In the genomic region with DNA sequence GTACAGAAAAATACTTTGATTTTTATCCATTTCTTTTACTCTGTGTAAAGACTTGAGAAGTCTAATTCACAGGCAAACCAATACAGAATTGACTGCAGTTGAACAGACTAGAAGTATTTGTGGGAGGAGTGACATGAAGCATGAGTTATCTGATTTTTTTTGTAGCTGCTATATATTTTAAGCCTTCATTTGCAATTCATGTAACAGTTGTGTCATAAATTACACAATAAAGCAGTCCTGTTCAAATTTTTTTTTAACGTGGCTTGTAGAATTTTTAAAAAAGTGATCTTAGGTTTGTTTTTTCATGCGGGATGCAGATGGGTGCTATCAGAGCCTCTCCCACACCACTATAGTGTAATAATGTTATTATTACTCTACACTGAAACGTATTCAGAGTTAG, we compare ENCODE assay signal across 24 cellular contexts. TPM values are rescaled to one million over a fixed set of nuclear protein-coding genes. Genes with fewer than 3 reads are reported as not detected.
DNase-seq lines count a peak whose midpoint lies in the region; ATAC-seq, FAIRE-seq and TF ChIP-seq lines count a peak whose summit lies in the region.
"Had no signal": no experiment of that assay in that cellular context is flagged by ENCODE, and none has a peak within 500 bp of the region (broad histone marks: within the 10 kb centered on the region; RNA-seq: fewer than 3 reads in every experiment).

No MANE protein-coding gene starts in this region.

- H3K36me3 Mint-ChIP-seq in WTC11, result peaks cover 47% of the 10 kb centered on the region
- H3K36me3 Mint-ChIP-seq in mesothelial cell of epicardium, result peaks cover 29% of the 10 kb centered on the region

- 0 out of 2 replicates have a peak overlapping the region, but pooled peaks have one; percentile 0 for H3K27ac ChIP-seq in ACC112 (ENCODE audit: low read depth, low read length)
- H3K27ac ChIP-seq: colonic mucosa, RWPE1 had no signal

- H3K9me3 Mint-ChIP-seq in WTC11 (no peaks in the 10 kb centered on the region), mesothelial cell of epicardium (no peaks in the 10 kb centered on the region)
- H3K9me3 Mint-ChIP-seq: activated naive CD4-positive, alpha-beta T cell treated with anti-CD3 and anti-CD28 coated beads, Interleukin-2, amount 10 ng/mL, durations not matched to agents 7 days and 5 days; endodermal cell; stimulated activated naive CD8-positive, alpha-beta T cell treated with anti-CD3 and anti-CD28 coated beads, Interleukin-15, amount 100 ng/mL, for 72 hours had no signal

- ATAC-seq in WTC11 (no peak), GM21526 (IDR thresholded peaks at IDR 0.05; ENCODE audit: low FRiP score, unreplicated experiment) (no peak)
- ATAC-seq: left lobe of liver; stimulated activated naive CD8-positive, alpha-beta T cell treated with anti-CD3 and anti-CD28 coated beads, Interleukin-15, amount 100 ng/mL, for 72 hours had no signal

- no peak overlapping the region for H3K4me3 ChIP-seq in ACC112 (ENCODE audit: low read depth, low read length)
- H3K4me3 ChIP-seq: colonic mucosa had no signal

- H3K27me3 Mint-ChIP-seq in WTC11 (ENCODE audit: low read depth), result no peaks in the 10 kb centered on the region
- H3K27me3 Mint-ChIP-seq in mesothelial cell of epicardium (ENCODE audit: low read depth), result no peaks in the 10 kb centered on the region
- H3K27me3 Mint-ChIP-seq: activated naive CD4-positive, alpha-beta T cell treated with anti-CD3 and anti-CD28 coated beads, Interleukin-2, amount 10 ng/mL, durations not matched to agents 7 days and 5 days; stimulated activated naive CD8-positive, alpha-beta T cell treated with anti-CD3 and anti-CD28 coated beads, Interleukin-15, amount 100 ng/mL, for 72 hours had no signal

- H3K4me1 ChIP-seq in ACC112 (ENCODE audit: control insufficient read depth, insufficient read depth, low read length, unreplicated experiment), result peaks cover 19% of the 10 kb centered on the region

- peak overlapping the region; percentile 80 for H3K27ac Mint-ChIP-seq in WTC11
- H3K27ac Mint-ChIP-seq in mesothelial cell of epicardium, result peak overlapping the region; percentile 33
- H3K27ac Mint-ChIP-seq: activated naive CD4-positive, alpha-beta T cell treated with anti-CD3 and anti-CD28 coated beads, Interleukin-2, amount 10 ng/mL, durations not matched to agents 7 days and 5 days; endodermal cell; stimulated activated naive CD8-positive, alpha-beta T cell treated with anti-CD3 and anti-CD28 coated beads, Interleukin-15, amount 100 ng/mL, for 72 hours had no signal

- CTCF ChIA-PET in WTC11 (lab: Charles Lee), result no interaction called here

- FAIRE-seq in G401.6 (lab: Jason Lieb, UNC), result peak; percentile 65
- FAIRE-seq: GM12892, small intestine had no signal

- H2AFZ ChIP-seq in ACC112 (ENCODE audit: low read length, unreplicated experiment), result no peak overlapping the region

- H3K79me2 ChIP-seq in ACC112 (ENCODE audit: control insufficient read depth, insufficient read depth, low read length, unreplicated experiment), result peaks cover 20% of the 10 kb centered on the region

- no peaks in the 10 kb centered on the region for H3K27me3 ChIP-seq in ACC112 (ENCODE audit: insufficient read depth, low read length)
- H3K27me3 ChIP-seq: colonic mucosa had no signal

- H3K4me3 Mint-ChIP-seq in WTC11 (no peak overlapping the region), mesothelial cell of epicardium (no peak overlapping the region)
- H3K4me3 Mint-ChIP-seq: activated naive CD4-positive, alpha-beta T cell treated with anti-CD3 and anti-CD28 coated beads, Interleukin-2, amount 10 ng/mL, durations not matched to agents 7 days and 5 days; endodermal cell; stimulated activated naive CD8-positive, alpha-beta T cell treated with anti-CD3 and anti-CD28 coated beads, Interleukin-15, amount 100 ng/mL, for 72 hours had no signal

- TF ChIP-seq CTCF in WTC11 (IDR thresholded peaks at IDR 0.05) (no peak), mesothelial cell of epicardium (IDR thresholded peaks at IDR 0.05; ENCODE audit: unreplicated experiment) (no peak), GM20000 (IDR thresholded peaks at IDR 0.05; ENCODE audit: extremely low read depth, missing control alignments) (no peak)

- no peak for DNase-seq in WTC11 (ENCODE audit: low spot score)
- DNase-seq in mesothelial cell of epicardium (ENCODE audit: low spot score in 2 of 2, unreplicated experiment in 2 of 2), result no peak
- DNase-seq in GM20000 (ENCODE audit: low spot score), result no peak
- no peak for DNase-seq in NCI-H1092 (lab: John Stamatoyannopoulos, UW)
- DNase-seq: activated CD4-positive, alpha-beta T cell treated with anti-CD3 and anti-CD28 coated beads for 4 hours; activated naive CD4-positive, alpha-beta T cell treated with anti-CD3 and anti-CD28 coated beads, Interleukin-2, amount 10 ng/mL, durations not matched to agents 7 days and 5 days; colonic mucosa; endodermal cell; glutamatergic neuron; H7; Kasumi-1; midbrain; NCI-H526; small intestine; stimulated activated CD4-positive, alpha-beta T cell treated with anti-CD3 and anti-CD28 coated beads, Interleukin-2, amount 100 ng/mL, for 48 hours; stimulated activated naive CD8-positive, alpha-beta T cell treated with anti-CD3 and anti-CD28 coated beads, Interleukin-15, amount 100 ng/mL, for 72 hours; trophoblast cell had no signal

- peaks cover 34% of the 10 kb centered on the region for H3K36me3 ChIP-seq in ACC112 (ENCODE audit: insufficient read depth, low read length)

- POLR2A ChIA-PET in WTC11 (lab: Charles Lee), result no interaction called here

- peaks cover 18% of the 10 kb centered on the region for H3K4me1 Mint-ChIP-seq in WTC11
- H3K4me1 Mint-ChIP-seq in mesothelial cell of epicardium, result peaks cover 21% of the 10 kb centered on the region

TF ChIP-seq in WTC11, 78 proteins besides CTCF, POLR2A, EP300 and RAD21:
- no peak for TF ChIP-seq CBFB (CRISPR knock-in tag; IDR thresholded peaks at IDR 0.05; ENCODE audit: low read depth)

RNA-seq across cellular contexts. Expression of a gene that starts 2.9 kb away (rescaled TPM):
- 40.5 to 42.2 TPM (median 42.2 TPM) in 3 replicates for total RNA-seq in WTC11 (2021)
- total RNA-seq in mesothelial cell of epicardium, result 47.6 to 50.6 TPM (median 49.6 TPM) in 3 replicates

RNA-seq across cellular contexts. Expression of a gene that starts 31.0 kb away (rescaled TPM):
- total RNA-seq in WTC11 (2021), result 493 to 611 TPM (median 500 TPM) in 3 replicates
- 487 to 514 TPM (median 500 TPM) in 3 replicates for total RNA-seq in mesothelial cell of epicardium

RNA-seq across cellular contexts. Expression of a gene that starts 48.9 kb away (rescaled TPM):
- total RNA-seq in WTC11 (2021) (0.25 to 0.37 TPM (median 0.25 TPM) in 3 replicates), mesothelial cell of epicardium (0.47 TPM in 1 of 3 replicates, not detected in the others)
- total RNA-seq: colonic mucosa, endodermal cell, H7, HT1080, left lobe of liver had no signal
